In the genomic region with DNA sequence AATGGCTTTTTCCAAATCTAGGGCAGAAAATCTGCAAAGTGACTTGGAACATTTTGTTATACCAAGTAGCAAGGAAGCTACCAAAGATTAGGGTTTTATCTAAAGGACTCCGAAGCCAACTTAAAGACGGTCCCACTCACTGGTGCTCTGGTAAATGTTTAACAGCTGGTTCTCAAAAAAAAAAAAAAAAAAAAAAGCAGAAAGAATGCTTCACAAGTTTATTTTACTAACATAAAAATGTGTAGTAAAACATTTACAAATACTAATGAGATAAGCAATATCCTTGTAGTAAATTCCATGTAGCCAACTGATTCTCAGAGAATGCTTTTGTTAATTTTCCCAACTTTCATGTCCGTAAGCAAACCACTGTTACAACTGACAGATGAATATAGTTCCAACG, we compare ENCODE assay signal across 18 cellular contexts.
"Had no signal": no experiment of that assay in that cellular context is flagged by ENCODE, and none has a peak within 500 bp of the region (broad histone marks: within the 10 kb centered on the region; RNA-seq: fewer than 3 reads in every experiment).

No MANE protein-coding gene starts in this region.

- H3K4me3 ChIP-seq: heart left ventricle, right lobe of liver, suprapubic skin, upper lobe of left lung had no signal

- ATAC-seq: activated CD8-positive, alpha-beta memory T cell treated with anti-CD3 and anti-CD28 coated beads, Interleukin-2, amount 10 ng/mL, durations not matched to agents 7 days and 5 days; esophagus mucosa; foreskin keratinocyte; heart left ventricle; naive thymus-derived CD4-positive, alpha-beta T cell; stimulated activated naive CD8-positive, alpha-beta T cell treated with anti-CD3 and anti-CD28 coated beads, Interleukin-15, Interleukin-2, amounts not matched to agents 100 U/mL and 50 U/mL, for 24 hours had no signal

- H3K4me3 Mint-ChIP-seq: activated CD8-positive, alpha-beta memory T cell treated with anti-CD3 and anti-CD28 coated beads, Interleukin-2, amount 10 ng/mL, durations not matched to agents 7 days and 5 days; activated naive CD8-positive, alpha-beta T cell; naive thymus-derived CD4-positive, alpha-beta T cell had no signal

- H3K27ac ChIP-seq: brain microvascular endothelial cell, foreskin keratinocyte, heart left ventricle, right lobe of liver, suprapubic skin, upper lobe of left lung had no signal

- H3K36me3 ChIP-seq: brain microvascular endothelial cell, heart left ventricle, right lobe of liver, suprapubic skin, upper lobe of left lung had no signal

- H3K27ac Mint-ChIP-seq: activated CD8-positive, alpha-beta memory T cell treated with anti-CD3 and anti-CD28 coated beads, Interleukin-2, amount 10 ng/mL, durations not matched to agents 7 days and 5 days; activated naive CD8-positive, alpha-beta T cell had no signal

- H3K4me1 ChIP-seq: foreskin keratinocyte, suprapubic skin had no signal

- DNase-seq: activated CD4-positive, alpha-beta T cell treated with anti-CD3 and anti-CD28 coated beads, Interleukin-2, amount 50 U/mL, for 4 hours; activated CD8-positive, alpha-beta memory T cell treated with anti-CD3 and anti-CD28 coated beads, Interleukin-2, amount 10 ng/mL, durations not matched to agents 7 days and 5 days; activated gamma-delta T cell; activated T-cell treated with anti-CD3 and anti-CD28 coated beads, Interleukin-2, amount 50 U/mL, for 48 hours; brain microvascular endothelial cell; foreskin keratinocyte; heart left ventricle; naive thymus-derived CD4-positive, alpha-beta T cell; right lobe of liver; stimulated activated CD4-positive, alpha-beta T cell treated with anti-CD3 and anti-CD28 coated beads, Interleukin-12 subunit alpha, Interleukin-12 subunit beta, amount 100 ng/mL, for 4 hours; stimulated activated CD4-positive, alpha-beta T cell treated with anti-CD3 and anti-CD28 coated beads, Interleukin-2, amount 100 ng/mL, for 48 hours; stimulated activated CD8-positive, alpha-beta memory T cell treated with anti-CD3 and anti-CD28 coated beads, Interleukin-4, amount 100 ng/mL, for 48 hours; stimulated activated naive CD8-positive, alpha-beta T cell treated with anti-CD3 and anti-CD28 coated beads, Interleukin-15, Interleukin-2, amounts not matched to agents 100 U/mL and 50 U/mL, for 24 hours; upper lobe of left lung had no signal

- H3K27me3 Mint-ChIP-seq: activated CD8-positive, alpha-beta memory T cell treated with anti-CD3 and anti-CD28 coated beads, Interleukin-2, amount 10 ng/mL, durations not matched to agents 7 days and 5 days; activated naive CD8-positive, alpha-beta T cell; naive thymus-derived CD4-positive, alpha-beta T cell; progenitor cell of endocrine pancreas had no signal

- H3K27me3 ChIP-seq: brain microvascular endothelial cell, foreskin keratinocyte, heart left ventricle, right lobe of liver, suprapubic skin, upper lobe of left lung had no signal
